Comparison of ENCODE assay signal across 23 cellular contexts in genomic region chr3:46209751-46210470, GRCh38. TPM values are rescaled to one million over a fixed set of nuclear protein-coding genes. Genes with fewer than 3 reads are reported as not detected.
DNase-seq lines count a peak whose midpoint lies in the region; ATAC-seq and TF ChIP-seq lines count a peak whose summit lies in the region.
"Had no signal": no experiment of that assay in that cellular context is flagged by ENCODE, and none has a peak within 500 bp of the region (broad histone marks: within the 10 kb centered on the region; RNA-seq: fewer than 3 reads in every experiment).

No MANE protein-coding gene starts in this region.

- H3K4me1 Mint-ChIP-seq in T-helper 17 cell (peaks cover 21% of the 10 kb centered on the region), immature natural killer cell (peaks cover 46% of the 10 kb centered on the region in 2 donors)

- no peak for TF ChIP-seq CTCF in AG10803 (conservative IDR thresholded peaks at IDR 0.05; ENCODE audit: low read length)

- H3K27ac Mint-ChIP-seq in T-helper 17 cell (peak overlapping the region; percentile 79), immature natural killer cell (peak overlapping the region in 5 of 6 donors; percentile 36 to 93 (median 80))
- H3K27ac Mint-ChIP-seq: stimulated activated memory B cell treated with anti-CD40 and anti-IgM and Interleukin-4, amounts not matched to agents 10 μg/mL and 1 μg/mL and 100 μg/mL, for 72 hours had no signal

- H3K36me3 Mint-ChIP-seq in T-helper 17 cell (ENCODE audit: low read depth) (no peaks in the 10 kb centered on the region), immature natural killer cell (peaks cover 0 to 5% (median 0%) of the 10 kb centered on the region in 3 donors)
- H3K36me3 Mint-ChIP-seq: stimulated activated memory B cell treated with anti-CD40 and anti-IgM and Interleukin-4, amounts not matched to agents 10 μg/mL and 1 μg/mL and 100 μg/mL, for 72 hours had no signal

- ATAC-seq in T-helper 17 cell (no peak), HG03025 (IDR thresholded peaks at IDR 0.05; ENCODE audit: low FRiP score, unreplicated experiment) (no peak), HG03442 (IDR thresholded peaks at IDR 0.05; ENCODE audit: unreplicated experiment) (no peak), GM21447 (IDR thresholded peaks at IDR 0.05; ENCODE audit: unreplicated experiment) (no peak)
- ATAC-seq: effector memory CD8-positive, alpha-beta T cell; sciatic nerve; SK-N-SH treated with all-trans-retinoic acid at 6 μM for 48 hours; stimulated activated memory B cell treated with anti-CD40 and anti-IgM and Interleukin-4, amounts not matched to agents 10 μg/mL and 1 μg/mL and 100 μg/mL, for 72 hours had no signal

- no peaks in the 10 kb centered on the region for H3K27me3 Mint-ChIP-seq in T-helper 17 cell
- peaks cover 0 to 1% (median 0%) of the 10 kb centered on the region in 3 donors for H3K27me3 Mint-ChIP-seq in immature natural killer cell (ENCODE audit: low read depth in 3 of 3)
- H3K27me3 Mint-ChIP-seq: effector memory CD8-positive, alpha-beta T cell; stimulated activated memory B cell treated with anti-CD40 and anti-IgM and Interleukin-4, amounts not matched to agents 10 μg/mL and 1 μg/mL and 100 μg/mL, for 72 hours had no signal

- DNase-seq in AG10803 (ENCODE audit: low read depth): peak; percentile 40
- DNase-seq in ELR (ENCODE audit: low read depth): peak; percentile 36
- DNase-seq in T-helper 17 cell: no peak
- DNase-seq in immature natural killer cell: no peak
- DNase-seq in RPMI8226: no peak
- DNase-seq: activated CD4-positive, alpha-beta T cell treated with anti-CD3 and anti-CD28 coated beads for 4 hours; activated T-cell treated with anti-CD3 and anti-CD28 coated beads for 4 hours; anterior cingulate cortex; COR-L47; effector memory CD8-positive, alpha-beta T cell; lower lobe of right lung; NCI-H187 treated with DMSO at 0.1 percent for 48 hours; NCI-H446 treated with DMSO at 0.1 percent for 48 hours; thyroid gland had no signal

- H3K4me3 ChIP-seq in AG10803 (ENCODE audit: low read length): no peak overlapping the region
- H3K4me3 ChIP-seq: lower lobe of right lung, thyroid gland had no signal

- H3K9me3 Mint-ChIP-seq in immature natural killer cell: no peaks in the 10 kb centered on the region
- H3K9me3 Mint-ChIP-seq: effector memory CD8-positive, alpha-beta T cell; stimulated activated memory B cell treated with anti-CD40 and anti-IgM and Interleukin-4, amounts not matched to agents 10 μg/mL and 1 μg/mL and 100 μg/mL, for 72 hours had no signal

- H3K9me3 ChIP-seq in T-helper 17 cell (ENCODE audit: control insufficient read depth, low read length, poor library complexity, severe bottlenecking): no peaks in the 10 kb centered on the region
- H3K9me3 ChIP-seq: lower lobe of right lung, thyroid gland had no signal

- no peak overlapping the region for H3K4me3 Mint-ChIP-seq in T-helper 17 cell
- H3K4me3 Mint-ChIP-seq in immature natural killer cell: no peak overlapping the region
- H3K4me3 Mint-ChIP-seq: effector memory CD8-positive, alpha-beta T cell; stimulated activated memory B cell treated with anti-CD40 and anti-IgM and Interleukin-4, amounts not matched to agents 10 μg/mL and 1 μg/mL and 100 μg/mL, for 72 hours had no signal

RNA-seq across cellular contexts. Expression of gene CCR1, which starts 1.8 kb away (rescaled TPM):
- 1 to 10 TPM in 1 of 2 donors, under 1 TPM in 1; 0.47 to 3.8 TPM for total RNA-seq in T-helper 17 cell
- polyA plus RNA-seq in immature natural killer cell: 10 to 100 TPM; 10.5 to 24.1 (median 11.5) TPM
- total RNA-seq: Daoy, H1 had no signal
- polyA plus RNA-seq: H1 had no signal

RNA-seq across cellular contexts. Expression of gene CCR3, which starts 32.3 kb away (rescaled TPM):
- total RNA-seq in T-helper 17 cell: under 1 TPM; 0.23 to 0.37 TPM
- under 1 TPM in 1 of 3 donors, not detected in 2; 0.39 TPM for polyA plus RNA-seq in immature natural killer cell
- total RNA-seq: cerebellum, Daoy, H1, lower lobe of right lung, sciatic nerve, thyroid gland had no signal
- polyA plus RNA-seq: H1 had no signal

Comparison
In these comparisons a context has a peak if more than half of its experiments do, and no peak if none do; other contexts are left out.
1. DNase-seq: peak in AG10803 (single experiment) and ELR (single experiment); none in T-helper 17 cell (0 of 3), immature natural killer cell (0 of 3) and RPMI8226 (single experiment).